12 cellular contexts compared by ENCODE assay signal in genomic region chr5:176441921-176442323, GRCh38. TPM values are rescaled to one million over a fixed set of nuclear protein-coding genes. Genes with fewer than 3 reads are reported as not detected.
A peak's percentile ranks its signal among the peaks of the same experiment; 100 is the strongest.
DNase-seq lines count a peak whose midpoint lies in the region; FAIRE-seq and TF ChIP-seq lines count a peak whose summit lies in the region.
"Had no signal": no experiment of that assay in that cellular context is flagged by ENCODE, and none has a peak within 500 bp of the region (broad histone marks: within the 10 kb centered on the region; RNA-seq: fewer than 3 reads in every experiment).

No MANE protein-coding gene starts in this region.

- H3K27me3 ChIP-seq in H1 (replicated peaks in 1 of 4; ENCODE audit: control insufficient read depth in 3 of 4, extremely low read depth in 1 of 4, insufficient read depth in 3 of 4, low read length in 3 of 4): no peaks in the 10 kb centered on the region
- H3K27me3 ChIP-seq in neural progenitor cell: no peaks in the 10 kb centered on the region
- H3K27me3 ChIP-seq in CD4-positive, alpha-beta memory T cell (ENCODE audit: insufficient read depth, low read length): no peaks in the 10 kb centered on the region

- H3K79me1 ChIP-seq in H1 (ENCODE audit: low read depth, low read length): no peaks in the 10 kb centered on the region

- H3K4me1 ChIP-seq in HEK293 (ENCODE audit: control insufficient read depth, insufficient read depth, low read length) (no peaks in the 10 kb centered on the region), H1 (replicated peaks in 1 of 4; ENCODE audit: control insufficient read depth in 3 of 4, insufficient read depth in 4 of 4, low read length in 3 of 4) (peaks cover 2 to 6% (median 6%) of the 10 kb centered on the region in 4 experiments; a peak in 4 of 7 replicates), neural progenitor cell (peaks cover 13% of the 10 kb centered on the region)
- H3K4me1 ChIP-seq in CD4-positive, alpha-beta memory T cell (ENCODE audit: insufficient read depth, low read length): peaks cover 6% of the 10 kb centered on the region

- POLR2A ChIA-PET in HEK293 (lab: Yijun Ruan, JAX) (interaction anchor here (0.7 kb wide), 1 partner anchor 23 kb away, joined by 3 read pairs; no protein-coding TSS in a partner anchor), H1 (lab: Charles Lee; ENCODE audit: partially characterized antibody) (interaction anchor here (2.8 kb wide), 1 partner anchor 94 kb away, joined by 7 read pairs; no protein-coding TSS in a partner anchor)
- POLR2A ChIA-PET in CD4-positive, alpha-beta memory T cell (lab: Charles Lee; ENCODE audit: partially characterized antibody): no interaction called here

- no peak overlapping the region for H3K27ac ChIP-seq in HEK293 (ENCODE audit: extremely low read depth, low read depth, low read length)
- no peak overlapping the region for H3K27ac ChIP-seq in H1 (ENCODE audit: low read depth, low read length)
- H3K27ac ChIP-seq in neural progenitor cell: no peak overlapping the region
- H3K27ac ChIP-seq in CD4-positive, alpha-beta memory T cell (ENCODE audit: low read depth, low read length): no peak overlapping the region

- no peaks in the 10 kb centered on the region for H3K36me3 Mint-ChIP-seq in neural progenitor cell
- H3K36me3 Mint-ChIP-seq in CD4-positive, alpha-beta memory T cell: no peaks in the 10 kb centered on the region

- peak overlapping the region; percentile 15 to 40 for H3K4me2 ChIP-seq in H1 (ENCODE audit: insufficient read depth in 1 of 2, low read depth in 2 of 2, low read length in 2 of 2)
- peak overlapping the region; percentile 53 for H3K4me2 ChIP-seq in neural progenitor cell

- H3K4me3 Mint-ChIP-seq in neural progenitor cell: no peak overlapping the region
- no peak overlapping the region for H3K4me3 Mint-ChIP-seq in CD4-positive, alpha-beta memory T cell
- H3K4me3 Mint-ChIP-seq: activated naive CD8-positive, alpha-beta T cell treated with anti-CD3 and anti-CD28 coated beads, Interleukin-2, amount 50 U/mL, for 24 hours had no signal

- H2AK5ac ChIP-seq in H1 (ENCODE audit: low read depth, low read length): no peak overlapping the region

- TF ChIP-seq EP300 in H1 (IDR thresholded peaks at IDR 0.05; ENCODE audit: borderline replicate concordance in 1 of 2, low read depth in 2 of 2, low read length in 2 of 2): no peak

- no peaks in the 10 kb centered on the region for H3K9me3 Mint-ChIP-seq in neural progenitor cell
- no peaks in the 10 kb centered on the region for H3K9me3 Mint-ChIP-seq in CD4-positive, alpha-beta memory T cell
- H3K9me3 Mint-ChIP-seq: activated naive CD8-positive, alpha-beta T cell treated with anti-CD3 and anti-CD28 coated beads, Interleukin-2, amount 50 U/mL, for 24 hours had no signal

- 69% methylated on average over 5 of the region's 5 CpGs; no CpG with 5 or more reads in 1 of the 2 experiments for WGBS in H1 (ENCODE audit: extremely low coverage in 1 of 2, insufficient coverage in 1 of 2, insufficient read length in 1 of 2, insufficient replicate concordance in 2 of 2, low coverage in 1 of 2, low lambda C conversion rate in 2 of 2, missing lambda C conversion rate in 1 of 2), 2 experiments

- DNase-seq in NOMO-1 treated with DMSO at 0.1 percent for 48 hours (lab: John Stamatoyannopoulos, UW; ENCODE audit: unreplicated experiment) (peak; percentile 28), H1 (ENCODE audit: low read depth in 1 of 2, low spot score in 2 of 2) (no peak), neural progenitor cell (ENCODE audit: low spot score) (peak; percentile 18), RPMI8226 (no peak), NCI-H1417 (lab: John Stamatoyannopoulos, UW) (no peak)
- DNase-seq in CD4-positive, alpha-beta memory T cell: no peak
- DNase-seq: activated naive CD8-positive, alpha-beta T cell treated with anti-CD3 and anti-CD28 coated beads, Interleukin-2, amount 50 U/mL, for 24 hours; DMS53; hypothalamus; NCI-H1092 treated with DMSO at 0.1 percent for 48 hours; T-helper 9 cell had no signal

- H2BK5ac ChIP-seq in H1 (ENCODE audit: low read depth, low read length): no peak overlapping the region

- H3K23me2 ChIP-seq in H1 (ENCODE audit: low read depth, low read length): peaks cover 1% of the 10 kb centered on the region; the same call in 1 of the 2 replicates

- H3K4ac ChIP-seq in H1 (replicated peaks; ENCODE audit: insufficient read length, low read depth, low read length): peak overlapping the region; percentile 45

- H2BK20ac ChIP-seq in H1 (ENCODE audit: low read length): no peak overlapping the region

- H3K4me3 ChIP-seq in HEK293 (ENCODE audit: low read depth, low read length): no peak overlapping the region
- H3K4me3 ChIP-seq in H1 (ENCODE audit: extremely low read depth in 1 of 4, insufficient read depth in 2 of 4, low read depth in 3 of 4, low read length in 4 of 4): peak overlapping the region in 2 of 4 experiments; percentile 2 to 17; a peak in 2 of 8 replicates
- H3K4me3 ChIP-seq in neural progenitor cell: no peak overlapping the region
- no peak overlapping the region for H3K4me3 ChIP-seq in CD4-positive, alpha-beta memory T cell (ENCODE audit: low read length in 2 of 2)

- H3F3A ChIP-seq in neural progenitor cell (ENCODE audit: low read depth): peaks cover 16% of the 10 kb centered on the region

- no peaks in the 10 kb centered on the region for H3K27me3 Mint-ChIP-seq in neural progenitor cell (ENCODE audit: insufficient read depth, low read depth)
- H3K27me3 Mint-ChIP-seq in CD4-positive, alpha-beta memory T cell: peaks cover 0 to 2% of the 10 kb centered on the region in 2 donors
- H3K27me3 Mint-ChIP-seq: activated naive CD8-positive, alpha-beta T cell treated with anti-CD3 and anti-CD28 coated beads, Interleukin-2, amount 50 U/mL, for 24 hours had no signal

- H2AFZ ChIP-seq in H1 (ENCODE audit: low read length): peak overlapping the region; percentile 47
- peak overlapping the region; percentile 86 for H2AFZ ChIP-seq in neural progenitor cell (replicated peaks)

- H3K18ac ChIP-seq in H1 (ENCODE audit: extremely low read depth, low read length): no peak overlapping the region

- H3K36me3 ChIP-seq in HEK293 (ENCODE audit: control insufficient read depth in 2 of 2, insufficient read depth in 1 of 2, low read length in 2 of 2) (no peaks in the 10 kb centered on the region), H1 (ENCODE audit: control insufficient read depth in 2 of 4, insufficient read depth in 4 of 4, low read length in 3 of 4) (no peaks in the 10 kb centered on the region), neural progenitor cell (no peaks in the 10 kb centered on the region)
- H3K36me3 ChIP-seq in CD4-positive, alpha-beta memory T cell (ENCODE audit: insufficient read depth, low read length): no peaks in the 10 kb centered on the region

- no peaks in the 10 kb centered on the region for H4K20me1 ChIP-seq in H1 (replicated peaks in 1 of 2; ENCODE audit: control insufficient read depth in 1 of 2, insufficient read depth in 2 of 2, low read length in 2 of 2)
- H4K20me1 ChIP-seq in neural progenitor cell (ENCODE audit: low read depth): no peaks in the 10 kb centered on the region

- peaks cover 14% of the 10 kb centered on the region for H3K4me1 Mint-ChIP-seq in neural progenitor cell
- H3K4me1 Mint-ChIP-seq in CD4-positive, alpha-beta memory T cell: peaks cover 5 to 9% (median 6%) of the 10 kb centered on the region in 4 donors

- H3K27ac Mint-ChIP-seq in neural progenitor cell: peak overlapping the region; percentile 25
- H3K27ac Mint-ChIP-seq in CD4-positive, alpha-beta memory T cell: no peak overlapping the region
- H3K27ac Mint-ChIP-seq: activated naive CD8-positive, alpha-beta T cell treated with anti-CD3 and anti-CD28 coated beads, Interleukin-2, amount 50 U/mL, for 24 hours had no signal

- H3K14ac ChIP-seq in H1 (ENCODE audit: insufficient read length): no peak overlapping the region

- no peak for TF ChIP-seq POLR2A in H1 (IDR thresholded peaks at IDR 0.05; ENCODE audit: control extremely low read depth in 1 of 2, low read depth in 2 of 2, low read length in 2 of 2)

- H3K79me2 ChIP-seq in H1 (ENCODE audit: control insufficient read depth in 1 of 2, insufficient read depth in 2 of 2, low read length in 2 of 2) (no peaks in the 10 kb centered on the region), neural progenitor cell (ENCODE audit: low read depth) (peaks cover 10% of the 10 kb centered on the region)

- CTCF ChIA-PET in HEK293 (lab: Yijun Ruan, JAX): interaction anchor here (0.6 to 1.6 kb wide), 5 partner anchors 11 to 925 kb away, joined by 3 to 5 read pairs (median 4); no protein-coding TSS in a partner anchor
- CTCF ChIA-PET in H1 (lab: Charles Lee; ENCODE audit: partially characterized antibody): interaction anchor here (0.6 to 1.0 kb wide), 4 partner anchors 11 to 144 kb away, joined by 3 to 4 read pairs (median 3); no protein-coding TSS in a partner anchor
- CTCF ChIA-PET in CD4-positive, alpha-beta memory T cell (lab: Charles Lee; ENCODE audit: partially characterized antibody): no interaction called here

- H3K56ac ChIP-seq in H1 (replicated peaks; ENCODE audit: insufficient read length, low read depth, low read length): no peak overlapping the region

- TF ChIP-seq CTCF in HEK293 (tag by site-specific recombination; IDR thresholded peaks at IDR 0.05): no peak
- TF ChIP-seq CTCF in H1 (IDR thresholded peaks at IDR 0.05; ENCODE audit: control extremely low read depth in 1 of 3, insufficient read depth in 1 of 3, low read depth in 1 of 3, low read length in 3 of 3): no peak
- no peak for TF ChIP-seq CTCF in neural progenitor cell (IDR thresholded peaks at IDR 0.05)

- intact Hi-C loops in CD4-positive, alpha-beta memory T cell (cut with micrococcal nuclease): no loop called here

- H2BK12ac ChIP-seq in H1 (ENCODE audit: low read depth, low read length): no peak overlapping the region

- no peak overlapping the region for H3K23ac ChIP-seq in H1 (ENCODE audit: insufficient read length)

- no peak overlapping the region for H4K5ac ChIP-seq in H1 (ENCODE audit: insufficient read length, low read depth, low read length)

- TF ChIP-seq RAD21 in H1 (IDR thresholded peaks at IDR 0.05 in 1 of 2, conservative IDR thresholded peaks at IDR 0.05 in 1 of 2; ENCODE audit: low read depth in 2 of 2, low read length in 2 of 2): no peak

- no peak overlapping the region for H2BK120ac ChIP-seq in H1 (replicated peaks; ENCODE audit: low read depth, low read length)

- no peak for FAIRE-seq in H1 (lab: Jason Lieb, UNC)

- H4K91ac ChIP-seq in H1 (replicated peaks; ENCODE audit: insufficient read length, low read length): peak overlapping the region; percentile 22

- no peak overlapping the region for H2BK15ac ChIP-seq in H1 (ENCODE audit: low read length)

- no peak overlapping the region for H4K8ac ChIP-seq in H1 (ENCODE audit: extremely low read depth, insufficient read depth, low read length)

- no peaks in the 10 kb centered on the region for H3K9me3 ChIP-seq in HEK293 (ENCODE audit: control insufficient read depth, insufficient read depth, low read depth, low read length)
- H3K9me3 ChIP-seq in H1 (ENCODE audit: insufficient read depth in 2 of 2, low read depth in 1 of 2, low read length in 1 of 2): no peaks in the 10 kb centered on the region
- H3K9me3 ChIP-seq in neural progenitor cell (ENCODE audit: low read depth): no peaks in the 10 kb centered on the region
- no peaks in the 10 kb centered on the region for H3K9me3 ChIP-seq in CD4-positive, alpha-beta memory T cell (ENCODE audit: control insufficient read depth in 1 of 2, low read length in 2 of 2)

- no peak overlapping the region for H3K9ac ChIP-seq in H1 (replicated peaks in 1 of 4; ENCODE audit: extremely low read depth in 1 of 4, low read depth in 3 of 4, low read length in 3 of 4)
- H3K9ac ChIP-seq in neural progenitor cell: no peak overlapping the region

RNA-seq across cellular contexts. Expression of gene FAF2, which starts 6.3 kb away (rescaled TPM):
- 35.8 and 36.2 TPM in 2 replicates for total RNA-seq in H1 (2021; fragmentation: NEBNext Ultra II Directional; extraction: Animal tissue kit (Norgen Biotek cat#: 25700))
- 14.1 and 20.8 TPM in 2 replicates for polyA plus RNA-seq in H1 (2011; rRNA removed)
- polyA plus RNA-seq in H1 (2011; cell fraction: cytosol; rRNA removed): 20.5 TPM
- 17.5 TPM for polyA plus RNA-seq in H1 (2011; cell fraction: nucleus; rRNA removed)
- 21.2 to 30.7 TPM (median 23.8 TPM) in 4 replicates for polyA plus RNA-seq in H1 (2012, experiment 1 of 2)
- polyA plus RNA-seq in H1 (2012, experiment 2 of 2): 3.6 TPM
- polyA plus RNA-seq in H1 (2013, experiment 1 of 2): 46.8 TPM
- 56.3 TPM for polyA plus RNA-seq in H1 (2013, experiment 2 of 2)
- 42.9 and 51.7 TPM in 2 replicates for polyA minus RNA-seq in H1 (2011; rRNA and poly(A)+ RNA removed)
- polyA minus RNA-seq in H1 (2011; cell fraction: cytosol; rRNA and poly(A)+ RNA removed): 15.9 TPM
- polyA minus RNA-seq in H1 (2011; cell fraction: nucleus; rRNA and poly(A)+ RNA removed): 30.3 TPM
- total RNA-seq in neural progenitor cell (ENCODE audit: low replicate concordance): 32.3 and 33.4 TPM in 2 replicates
- total RNA-seq in CD4-positive, alpha-beta memory T cell: 10 to 100 TPM; 32.3 to 33.6 TPM
- 10 to 100 TPM; 10.8 to 18.4 TPM for polyA plus RNA-seq in CD4-positive, alpha-beta memory T cell

RNA-seq across cellular contexts. Expression of gene CLTB, which starts 25.6 kb away (rescaled TPM):
- total RNA-seq in H1 (2021; fragmentation: NEBNext Ultra II Directional; extraction: Animal tissue kit (Norgen Biotek cat#: 25700)): 25.9 and 29.2 TPM in 2 replicates
- polyA plus RNA-seq in H1 (2011; rRNA removed): 34.9 and 47.7 TPM in 2 replicates
- 41.4 TPM for polyA plus RNA-seq in H1 (2011; cell fraction: cytosol; rRNA removed)
- polyA plus RNA-seq in H1 (2011; cell fraction: nucleus; rRNA removed): 28.8 TPM
- polyA plus RNA-seq in H1 (2012, experiment 1 of 2): 22.6 to 32.6 TPM (median 26.8 TPM) in 4 replicates
- 30.9 TPM for polyA plus RNA-seq in H1 (2012, experiment 2 of 2)
- polyA plus RNA-seq in H1 (2013, experiment 1 of 2): 25.5 TPM
- polyA plus RNA-seq in H1 (2013, experiment 2 of 2): 28.5 TPM
- 7.8 and 8.5 TPM in 2 replicates for polyA minus RNA-seq in H1 (2011; rRNA and poly(A)+ RNA removed)
- polyA minus RNA-seq in H1 (2011; cell fraction: cytosol; rRNA and poly(A)+ RNA removed): 19.6 TPM
- 7.8 TPM for polyA minus RNA-seq in H1 (2011; cell fraction: nucleus; rRNA and poly(A)+ RNA removed)
- total RNA-seq in neural progenitor cell (ENCODE audit: low replicate concordance): 12.6 and 29.2 TPM in 2 replicates
- total RNA-seq in CD4-positive, alpha-beta memory T cell: 10 to 100 TPM; 34.8 to 40.5 TPM
- 10 to 100 TPM; 64.3 to 76.6 TPM for polyA plus RNA-seq in CD4-positive, alpha-beta memory T cell

RNA-seq across cellular contexts. Expression of gene HIGD2A, which starts 53.4 kb away (rescaled TPM):
- 95.5 and 104 TPM in 2 replicates for total RNA-seq in H1 (2021; fragmentation: NEBNext Ultra II Directional; extraction: Animal tissue kit (Norgen Biotek cat#: 25700))
- polyA plus RNA-seq in H1 (2011; rRNA removed): 264 and 314 TPM in 2 replicates
- polyA plus RNA-seq in H1 (2011; cell fraction: cytosol; rRNA removed): 196 TPM
- 124 TPM for polyA plus RNA-seq in H1 (2011; cell fraction: nucleus; rRNA removed)
- 111 to 147 TPM (median 133 TPM) in 4 replicates for polyA plus RNA-seq in H1 (2012, experiment 1 of 2)
- 246 TPM for polyA plus RNA-seq in H1 (2012, experiment 2 of 2)
- polyA plus RNA-seq in H1 (2013, experiment 1 of 2): 173 TPM
- polyA plus RNA-seq in H1 (2013, experiment 2 of 2): 166 TPM
- 41.8 and 42.5 TPM in 2 replicates for polyA minus RNA-seq in H1 (2011; rRNA and poly(A)+ RNA removed)
- 61.7 TPM for polyA minus RNA-seq in H1 (2011; cell fraction: cytosol; rRNA and poly(A)+ RNA removed)
- polyA minus RNA-seq in H1 (2011; cell fraction: nucleus; rRNA and poly(A)+ RNA removed): 40.2 TPM
- 40.1 and 65.6 TPM in 2 replicates for total RNA-seq in neural progenitor cell (ENCODE audit: low replicate concordance)
- 10 to 100 TPM; 81.3 to 83.4 TPM for total RNA-seq in CD4-positive, alpha-beta memory T cell
- polyA plus RNA-seq in CD4-positive, alpha-beta memory T cell: 100 to 1,000 TPM; 191 to 224 TPM

RNA-seq across cellular contexts. Expression of gene NOP16, which starts 53.5 kb away (rescaled TPM):
- 65.2 and 65.9 TPM in 2 replicates for total RNA-seq in H1 (2021; fragmentation: NEBNext Ultra II Directional; extraction: Animal tissue kit (Norgen Biotek cat#: 25700))
- polyA plus RNA-seq in H1 (2011; rRNA removed): 46.9 and 49.7 TPM in 2 replicates
- polyA plus RNA-seq in H1 (2011; cell fraction: cytosol; rRNA removed): 89.6 TPM
- 62.6 TPM for polyA plus RNA-seq in H1 (2011; cell fraction: nucleus; rRNA removed)
- polyA plus RNA-seq in H1 (2012, experiment 1 of 2): 82.9 to 108 TPM (median 85.4 TPM) in 4 replicates
- 39.9 TPM for polyA plus RNA-seq in H1 (2012, experiment 2 of 2)
- polyA plus RNA-seq in H1 (2013, experiment 1 of 2): 57.2 TPM
- 59.9 TPM for polyA plus RNA-seq in H1 (2013, experiment 2 of 2)
- polyA minus RNA-seq in H1 (2011; rRNA and poly(A)+ RNA removed): 21.0 and 23.8 TPM in 2 replicates
- 36.3 TPM for polyA minus RNA-seq in H1 (2011; cell fraction: cytosol; rRNA and poly(A)+ RNA removed)
- polyA minus RNA-seq in H1 (2011; cell fraction: nucleus; rRNA and poly(A)+ RNA removed): 34.0 TPM
- 10.3 and 14.5 TPM in 2 replicates for total RNA-seq in neural progenitor cell (ENCODE audit: low replicate concordance)
- total RNA-seq in CD4-positive, alpha-beta memory T cell: 10 to 100 TPM; 16.9 to 19.4 TPM
- 10 to 100 TPM; 19.3 to 46.3 TPM for polyA plus RNA-seq in CD4-positive, alpha-beta memory T cell

Comparison
In these comparisons a context has a peak if more than half of its experiments do, and no peak if none do; other contexts are left out.
1. DNase-seq: peak in NOMO-1 treated with DMSO at 0.1 percent for 48 hours (single experiment) and neural progenitor cell (single experiment); none in H1 (0 of 2), RPMI8226 (single experiment), CD4-positive, alpha-beta memory T cell (0 of 5) and NCI-H1417 (0 of 3).